Comparison of ENCODE assay signal across 1 cellular context in genomic region chr9:35646583-35647265, GRCh38.
A peak's percentile ranks its signal among the peaks of the same experiment; 100 is the strongest.
TF ChIP-seq lines count a peak whose summit lies in the region.

No MANE protein-coding gene starts in this region.

TF ChIP-seq in K562, 482 proteins besides CTCF, POLR2A, EP300 and RAD21 (continued from another document and continues in another):
- TF ChIP-seq MGA (IDR thresholded peaks at IDR 0.05): peak; percentile 21; the same call in 1 of the 2 replicates
- TF ChIP-seq SIRT6 (IDR thresholded peaks at IDR 0.05; ENCODE audit: low read depth, low read length): no peak
- TF ChIP-seq FOXP4 (CRISPR knock-in tag; IDR thresholded peaks at IDR 0.05; ENCODE audit: borderline replicate concordance): no peak
- peak; percentile 75; the same call in 1 of the 2 replicates for TF ChIP-seq ZBTB1 (CRISPR knock-in tag; IDR thresholded peaks at IDR 0.05; ENCODE audit: borderline replicate concordance, low read depth)
- 0 out of 2 replicates have a peak, but pooled peaks have one; percentile 23 for TF ChIP-seq FOXJ2 (tag; IDR thresholded peaks at IDR 0.05)
- TF ChIP-seq, protein P1, sequence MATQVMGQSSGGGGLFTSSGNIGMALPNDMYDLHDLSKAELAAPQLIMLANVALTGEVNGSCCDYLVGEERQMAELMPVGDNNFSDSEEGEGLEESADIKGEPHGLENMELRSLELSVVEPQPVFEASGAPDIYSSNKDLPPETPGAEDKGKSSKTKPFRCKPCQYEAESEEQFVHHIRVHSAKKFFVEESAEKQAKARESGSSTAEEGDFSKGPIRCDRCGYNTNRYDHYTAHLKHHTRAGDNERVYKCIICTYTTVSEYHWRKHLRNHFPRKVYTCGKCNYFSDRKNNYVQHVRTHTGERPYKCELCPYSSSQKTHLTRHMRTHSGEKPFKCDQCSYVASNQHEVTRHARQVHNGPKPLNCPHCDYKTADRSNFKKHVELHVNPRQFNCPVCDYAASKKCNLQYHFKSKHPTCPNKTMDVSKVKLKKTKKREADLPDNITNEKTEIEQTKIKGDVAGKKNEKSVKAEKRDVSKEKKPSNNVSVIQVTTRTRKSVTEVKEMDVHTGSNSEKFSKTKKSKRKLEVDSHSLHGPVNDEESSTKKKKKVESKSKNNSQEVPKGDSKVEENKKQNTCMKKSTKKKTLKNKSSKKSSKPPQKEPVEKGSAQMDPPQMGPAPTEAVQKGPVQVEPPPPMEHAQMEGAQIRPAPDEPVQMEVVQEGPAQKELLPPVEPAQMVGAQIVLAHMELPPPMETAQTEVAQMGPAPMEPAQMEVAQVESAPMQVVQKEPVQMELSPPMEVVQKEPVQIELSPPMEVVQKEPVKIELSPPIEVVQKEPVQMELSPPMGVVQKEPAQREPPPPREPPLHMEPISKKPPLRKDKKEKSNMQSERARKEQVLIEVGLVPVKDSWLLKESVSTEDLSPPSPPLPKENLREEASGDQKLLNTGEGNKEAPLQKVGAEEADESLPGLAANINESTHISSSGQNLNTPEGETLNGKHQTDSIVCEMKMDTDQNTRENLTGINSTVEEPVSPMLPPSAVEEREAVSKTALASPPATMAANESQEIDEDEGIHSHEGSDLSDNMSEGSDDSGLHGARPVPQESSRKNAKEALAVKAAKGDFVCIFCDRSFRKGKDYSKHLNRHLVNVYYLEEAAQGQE (CRISPR knock-in tag; IDR thresholded peaks at IDR 0.05; ENCODE audit: low read depth): no peak
- peak; percentile 86 for TF ChIP-seq POLR2G (IDR thresholded peaks at IDR 0.05; ENCODE audit: low read depth, low read length)
- no peak for TF ChIP-seq FIP1L1 (IDR thresholded peaks at IDR 0.05; ENCODE audit: low read depth, low read length, poor library complexity, severe bottlenecking)
- no peak for TF ChIP-seq XRCC5 (IDR thresholded peaks at IDR 0.05; ENCODE audit: low read depth, low read length)
- TF ChIP-seq, protein P2, sequence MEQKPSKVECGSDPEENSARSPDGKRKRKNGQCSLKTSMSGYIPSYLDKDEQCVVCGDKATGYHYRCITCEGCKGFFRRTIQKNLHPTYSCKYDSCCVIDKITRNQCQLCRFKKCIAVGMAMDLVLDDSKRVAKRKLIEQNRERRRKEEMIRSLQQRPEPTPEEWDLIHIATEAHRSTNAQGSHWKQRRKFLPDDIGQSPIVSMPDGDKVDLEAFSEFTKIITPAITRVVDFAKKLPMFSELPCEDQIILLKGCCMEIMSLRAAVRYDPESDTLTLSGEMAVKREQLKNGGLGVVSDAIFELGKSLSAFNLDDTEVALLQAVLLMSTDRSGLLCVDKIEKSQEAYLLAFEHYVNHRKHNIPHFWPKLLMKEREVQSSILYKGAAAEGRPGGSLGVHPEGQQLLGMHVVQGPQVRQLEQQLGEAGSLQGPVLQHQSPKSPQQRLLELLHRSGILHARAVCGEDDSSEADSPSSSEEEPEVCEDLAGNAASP (IDR thresholded peaks at IDR 0.05): no peak
- no peak for TF ChIP-seq SRSF9 (IDR thresholded peaks at IDR 0.05; ENCODE audit: borderline replicate concordance, low read depth, low read length)
- TF ChIP-seq ZFP1 (CRISPR knock-in tag; IDR thresholded peaks at IDR 0.05): no peak
- TF ChIP-seq ARHGAP35 (IDR thresholded peaks at IDR 0.05; ENCODE audit: partially characterized antibody): no peak
- no peak for TF ChIP-seq POLR2H (tag; IDR thresholded peaks at IDR 0.05; ENCODE audit: low read depth)
- TF ChIP-seq, protein P3, sequence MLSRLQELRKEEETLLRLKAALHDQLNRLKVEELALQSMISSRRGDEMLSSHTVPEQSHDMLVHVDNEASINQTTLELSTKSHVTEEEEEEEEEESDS (CRISPR knock-in tag; IDR thresholded peaks at IDR 0.05): no peak
- TF ChIP-seq ZNF398 (CRISPR knock-in tag; IDR thresholded peaks at IDR 0.05): no peak
- TF ChIP-seq EGR1 (conservative IDR thresholded peaks at IDR 0.05): peak; percentile 88
- TF ChIP-seq PHB2 (IDR thresholded peaks at IDR 0.05; ENCODE audit: low read depth): no peak
- TF ChIP-seq FOXJ3 (CRISPR knock-in tag; IDR thresholded peaks at IDR 0.05): no peak
- TF ChIP-seq HOXB6 (CRISPR knock-in tag; IDR thresholded peaks at IDR 0.05; ENCODE audit: borderline replicate concordance): no peak
- no peak for TF ChIP-seq ZNF217 (CRISPR knock-in tag; IDR thresholded peaks at IDR 0.05)
- TF ChIP-seq RBM25 (IDR thresholded peaks at IDR 0.05; ENCODE audit: low read depth, low read length, severe bottlenecking): no peak
- TF ChIP-seq ZNF444 (CRISPR knock-in tag; IDR thresholded peaks at IDR 0.05): no peak
- TF ChIP-seq, protein P4, sequence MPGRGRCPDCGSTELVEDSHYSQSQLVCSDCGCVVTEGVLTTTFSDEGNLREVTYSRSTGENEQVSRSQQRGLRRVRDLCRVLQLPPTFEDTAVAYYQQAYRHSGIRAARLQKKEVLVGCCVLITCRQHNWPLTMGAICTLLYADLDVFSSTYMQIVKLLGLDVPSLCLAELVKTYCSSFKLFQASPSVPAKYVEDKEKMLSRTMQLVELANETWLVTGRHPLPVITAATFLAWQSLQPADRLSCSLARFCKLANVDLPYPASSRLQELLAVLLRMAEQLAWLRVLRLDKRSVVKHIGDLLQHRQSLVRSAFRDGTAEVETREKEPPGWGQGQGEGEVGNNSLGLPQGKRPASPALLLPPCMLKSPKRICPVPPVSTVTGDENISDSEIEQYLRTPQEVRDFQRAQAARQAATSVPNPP (IDR thresholded peaks at IDR 0.05; ENCODE audit: borderline replicate concordance, insufficient read depth, insufficient read length): no peak
- TF ChIP-seq PHF21A (IDR thresholded peaks at IDR 0.05; ENCODE audit: borderline replicate concordance, low read depth): no peak
- no peak for TF ChIP-seq LCOR (CRISPR knock-in tag; IDR thresholded peaks at IDR 0.05)
- TF ChIP-seq MAFG (tag; conservative IDR thresholded peaks at IDR 0.05): no peak
- no peak for TF ChIP-seq STAT5A (IDR thresholded peaks at IDR 0.05; ENCODE audit: borderline replicate concordance, low read length)
- no peak for TF ChIP-seq SRSF1 (IDR thresholded peaks at IDR 0.05; ENCODE audit: low read depth, low read length)
- TF ChIP-seq SFPQ (IDR thresholded peaks at IDR 0.05; ENCODE audit: low read depth, low read length): no peak
- no peak for TF ChIP-seq MIER1 (IDR thresholded peaks at IDR 0.05; ENCODE audit: low read depth)
